Comparison of ENCODE assay signal across 8 cellular contexts in genomic region chr4:986949-987688, GRCh38. TPM values are rescaled to one million over a fixed set of nuclear protein-coding genes. Genes with fewer than 3 reads are reported as not detected.
DNase-seq lines count a peak whose midpoint lies in the region; ATAC-seq and TF ChIP-seq lines count a peak whose summit lies in the region.

Gene IDUA (plus strand): TSS chr4:987044. CDS start chr4:987085, 41 bp downstream.

- H3K4me3 ChIP-seq in SK-N-MC (peak within 1 kb of the TSS; percentile 76), testis (peak within 1 kb of the TSS; percentile 62 to 63)

- peak; percentile 76 for ATAC-seq in GM19455 (IDR thresholded peaks at IDR 0.05; ENCODE audit: unreplicated experiment)

- intact Hi-C loops in testis (cut with DNase I; ENCODE audit: low total_unique reads), result no loop called here

- no peaks in the 10 kb centered on the region for H3K36me3 ChIP-seq in SK-N-MC (ENCODE audit: insufficient read depth, low read length)
- H3K36me3 ChIP-seq in testis (ENCODE audit: low read depth, missing control alignments), result no peaks in the 10 kb centered on the region

- no peak for TF ChIP-seq POLR2A in testis (IDR thresholded peaks at IDR 0.05)

- peak within 1 kb of the TSS; percentile 71 for H3K9ac ChIP-seq in SK-N-MC (ENCODE audit: insufficient read length)

- H3K4me1 ChIP-seq in testis, result peaks cover 12% of the 10 kb centered on the region

- DNase-seq in COLO668 (lab: John Stamatoyannopoulos, UW; ENCODE audit: unreplicated experiment), result peak; percentile 69
- DNase-seq in HT-29 (ENCODE audit: low spot score), result peak; percentile 72
- no peak for DNase-seq in SK-N-MC (ENCODE audit: low read depth, low spot score)
- peak; percentile 55 to 84 (median 64) for DNase-seq in activated naive CD4-positive, alpha-beta T cell (lab: John Stamatoyannopoulos, UW)
- DNase-seq in globus pallidus (ENCODE audit: low spot score), result peak; percentile 76
- DNase-seq in occipital lobe (lab: John Stamatoyannopoulos, UW), result peak; percentile 82
- peak; percentile 85 for DNase-seq in testis

- WGBS in testis, 2 donors, result 2 to 3% methylated on average over 12 to 19 of the region's 65 CpGs

- no peaks in the 10 kb centered on the region for H3K9me3 ChIP-seq in SK-N-MC (ENCODE audit: low read depth, low read length)
- no peaks in the 10 kb centered on the region for H3K9me3 ChIP-seq in testis

- TF ChIP-seq CTCF in testis (IDR thresholded peaks at IDR 0.05), result peak in 2 of 3 experiments; percentile 22 to 31

- no peaks in the 10 kb centered on the region for H3K27me3 ChIP-seq in testis

- no peak within 1 kb of the TSS for H3K27ac ChIP-seq in SK-N-MC
- peak within 1 kb of the TSS in 1 of 2 donors; percentile 45 for H3K27ac ChIP-seq in testis

RNA-seq across cellular contexts. Expression of gene IDUA, which starts in this region (rescaled TPM):
- 39.7 and 53.5 TPM in 2 replicates for total RNA-seq in HT-29 (2014; rRNA removed; shearing (Covaris generic))
- 6.9 TPM for total RNA-seq in occipital lobe
- 10 to 100 TPM; 35.7 to 39.4 TPM for total RNA-seq in testis
- 8.9 TPM for polyA plus RNA-seq in testis (ENCODE audit: insufficient read depth, low read depth, low replicate concordance)
